ENCODE assay signal across 2 cellular contexts in the genomic region with DNA sequence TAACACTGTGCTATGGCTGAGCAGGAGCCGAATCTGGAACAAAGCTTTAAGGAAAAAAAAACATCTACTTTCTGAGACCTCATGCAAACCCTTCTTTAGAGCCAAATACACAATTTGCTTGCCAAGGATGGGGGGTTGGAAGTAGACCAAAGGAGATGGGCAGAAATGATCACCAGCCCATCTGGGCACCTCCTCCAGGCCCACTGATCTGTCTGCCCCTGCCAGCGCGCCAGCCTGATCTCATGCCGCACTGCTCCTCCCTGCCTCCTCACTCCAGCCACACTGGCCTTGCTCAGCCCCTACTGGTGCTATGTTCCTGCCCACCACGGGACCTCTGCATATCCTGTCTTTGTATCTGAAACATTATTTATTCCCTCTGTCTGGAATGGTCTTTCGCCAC.
TF ChIP-seq lines count a peak whose summit lies in the region.

No MANE protein-coding gene starts in this region.

TF ChIP-seq in HCT116, 20 proteins besides CTCF, POLR2A, EP300 and RAD21:
- TF ChIP-seq EGR1 (IDR thresholded peaks at IDR 0.05; ENCODE audit: low read depth) (no peak), ELF1 (IDR thresholded peaks at IDR 0.05; ENCODE audit: borderline replicate concordance, low read depth) (no peak), EZH2 (IDR thresholded peaks at IDR 0.05) (no peak), ZFX (IDR thresholded peaks at IDR 0.05) (no peak)

TF ChIP-seq in GM12878, 131 proteins besides CTCF, POLR2A, EP300 and RAD21:
- TF ChIP-seq CREM (IDR thresholded peaks at IDR 0.05; ENCODE audit: low read depth) (no peak), IRF4 (IDR thresholded peaks at IDR 0.05; ENCODE audit: low read depth, low read length) (no peak)
TF ChIP-seq in GM12878: peak in this region for 0.
